In the genomic region with DNA sequence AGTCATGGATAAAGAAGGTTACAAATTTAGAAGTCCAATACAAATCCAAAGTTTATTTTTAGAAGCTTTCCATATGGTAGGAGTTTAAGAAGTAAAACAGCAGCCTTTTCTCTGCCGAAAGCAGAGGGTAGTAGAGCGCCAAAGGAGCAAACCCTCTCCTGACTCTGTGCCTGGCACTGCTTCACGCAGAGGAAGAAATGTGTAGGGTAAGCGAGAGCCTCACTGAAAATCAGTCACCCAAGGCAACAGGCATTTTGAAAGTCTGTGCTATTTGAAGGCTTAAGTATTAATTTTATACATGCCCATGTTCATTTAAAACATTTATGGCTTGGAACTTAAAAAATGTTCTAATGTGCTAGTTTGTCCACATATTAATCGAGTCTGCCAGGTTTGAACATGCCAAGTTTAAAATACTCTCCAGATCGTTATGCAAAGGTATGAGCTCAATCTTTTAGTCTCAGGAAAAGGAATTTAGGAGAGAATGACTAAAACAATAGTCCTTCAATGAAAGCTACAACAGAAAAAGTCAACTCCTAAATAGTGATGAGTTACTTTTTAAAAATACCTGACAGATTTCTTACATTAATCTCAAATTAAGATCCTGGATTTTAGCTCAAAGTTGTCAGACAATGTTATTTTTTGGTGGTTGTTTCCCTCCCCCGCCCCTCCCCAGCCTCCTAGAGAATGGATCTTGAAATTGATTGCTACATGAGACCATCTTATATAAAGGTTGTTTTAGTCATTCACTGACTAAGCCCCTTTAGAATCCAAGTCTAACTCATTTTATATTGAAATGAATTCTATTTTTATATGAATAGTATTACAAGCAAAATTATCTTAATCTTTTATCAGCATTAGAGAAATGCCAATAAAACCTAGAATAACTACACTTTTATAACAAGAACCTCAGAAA, we compare ENCODE assay signal across 12 cellular contexts. TPM values are rescaled to one million over a fixed set of nuclear protein-coding genes. Genes with fewer than 3 reads are reported as not detected.
DNase-seq lines count a peak whose midpoint lies in the region; ATAC-seq, FAIRE-seq and TF ChIP-seq lines count a peak whose summit lies in the region.
"Had no signal": no experiment of that assay in that cellular context is flagged by ENCODE, and none has a peak within 500 bp of the region (broad histone marks: within the 10 kb centered on the region; RNA-seq: fewer than 3 reads in every experiment).

No MANE protein-coding gene starts in this region.

- 0 out of 2 replicates have a peak overlapping the region, but pooled peaks have one; percentile 23 for H3K4me3 ChIP-seq in PC-3 (ENCODE audit: low read length)
- H3K4me3 ChIP-seq in kidney (ENCODE audit: low read length in 2 of 2): no peak overlapping the region
- H3K4me3 ChIP-seq: skin epidermis had no signal

- H3K27ac ChIP-seq in PC-3 (ENCODE audit: low read length): peak overlapping the region; percentile 39
- H3K27ac ChIP-seq in epithelial cell of prostate: peak overlapping the region; percentile 81
- no peak overlapping the region for H3K27ac ChIP-seq in kidney (ENCODE audit: low read depth in 2 of 2, low read length in 2 of 2)

- peak overlapping the region; percentile 24 to 73 (median 26) for H3K27ac Mint-ChIP-seq in nephron
- H3K27ac Mint-ChIP-seq in stimulated activated memory B cell treated with anti-CD40 and anti-IgM and Interleukin-4, amounts not matched to agents 10 μg/mL and 1 μg/mL and 100 μg/mL, for 72 hours: no peak overlapping the region
- H3K27ac Mint-ChIP-seq: activated naive CD4-positive, alpha-beta T cell treated with anti-CD3 and anti-CD28 coated beads, Interleukin-2, amount 50 U/mL, for 24 hours had no signal

- intact Hi-C loops in PC-3 (cut with micrococcal nuclease) (no loop called here), kidney (cut with DNase I) (no loop called here), left colon (cut with DNase I, micrococcal nuclease) (no loop called here)

- CTCF ChIA-PET in PC-3 (lab: Charles Lee): interaction anchor here (0.6 kb wide), 1 partner anchor 70 kb away, joined by 4 read pairs; no protein-coding TSS in a partner anchor

- peak overlapping the region in 1 of 3 experiments; percentile 2 for H3K4me3 Mint-ChIP-seq in nephron
- H3K4me3 Mint-ChIP-seq in stimulated activated memory B cell treated with anti-CD40 and anti-IgM and Interleukin-4, amounts not matched to agents 10 μg/mL and 1 μg/mL and 100 μg/mL, for 72 hours: no peak overlapping the region
- H3K4me3 Mint-ChIP-seq: activated naive CD4-positive, alpha-beta T cell treated with anti-CD3 and anti-CD28 coated beads, Interleukin-2, amount 50 U/mL, for 24 hours had no signal

- FAIRE-seq in kidney (lab: Jason Lieb, UNC): no peak

- H2AFZ ChIP-seq in PC-3 (ENCODE audit: low read length): no peak overlapping the region

- POLR2A ChIA-PET in PC-3 (lab: Charles Lee; ENCODE audit: unreplicated experiment): interaction anchor here (0.7 kb wide), 1 partner anchor 92 kb away, joined by 5 read pairs; no protein-coding TSS in a partner anchor

- H3K9me3 ChIP-seq in PC-3 (ENCODE audit: low read length): no peaks in the 10 kb centered on the region
- H3K9me3 ChIP-seq in kidney (ENCODE audit: control insufficient read depth in 1 of 2, low read length in 2 of 2): no peaks in the 10 kb centered on the region

- H3F3A ChIP-seq in PC-3 (ENCODE audit: low read length, unreplicated experiment): no peaks in the 10 kb centered on the region

- DNase-seq in Ammon's horn (ENCODE audit: low spot score) (peak; percentile 31), PC-3 (peak; percentile 38), epithelial cell of prostate (ENCODE audit: low read depth, low spot score) (no peak), kidney (no peak), left colon (no peak)
- no peak for DNase-seq in stimulated activated naive CD8-positive, alpha-beta T cell treated with anti-CD3 and anti-CD28 coated beads, Interleukin-15, Interleukin-2, amounts not matched to agents 100 U/mL and 50 U/mL, for 24 hours
- DNase-seq: activated CD4-positive, CD25-positive, alpha-beta regulatory T cell treated with anti-CD3 and anti-CD28 coated beads, Interleukin-2, amount 50 U/mL, for 72 hours; NCI-H187 had no signal

- peaks cover 4% of the 10 kb centered on the region; the same call in 1 of the 2 replicates for H4K20me1 ChIP-seq in PC-3 (ENCODE audit: low read length)

- no peaks in the 10 kb centered on the region for H3K9me2 ChIP-seq in PC-3 (replicated peaks; ENCODE audit: low read length)

- ATAC-seq in PC-3 (peak; percentile 42), left colon (no peak)
- no peak for ATAC-seq in stimulated activated naive CD8-positive, alpha-beta T cell treated with anti-CD3 and anti-CD28 coated beads, Interleukin-15, Interleukin-2, amounts not matched to agents 100 U/mL and 50 U/mL, for 24 hours
- ATAC-seq in stimulated activated memory B cell treated with anti-CD40 and anti-IgM and Interleukin-4, amounts not matched to agents 10 μg/mL and 1 μg/mL and 100 μg/mL, for 72 hours: no peak

- H3K27me3 ChIP-seq in PC-3 (ENCODE audit: low read length): no peaks in the 10 kb centered on the region

- peaks cover 100% of the 10 kb centered on the region for H3K79me2 ChIP-seq in PC-3 (ENCODE audit: low read length)

- H3K36me3 ChIP-seq in PC-3 (ENCODE audit: low read depth, low read length): no peaks in the 10 kb centered on the region
- no peaks in the 10 kb centered on the region for H3K36me3 ChIP-seq in kidney (ENCODE audit: control insufficient read depth in 1 of 2, insufficient read depth in 2 of 2, low read length in 2 of 2)

- no peak for TF ChIP-seq CTCF in PC-3 (conservative IDR thresholded peaks at IDR 0.05; ENCODE audit: low read depth, low read length)
- TF ChIP-seq CTCF in nephron (IDR thresholded peaks at IDR 0.05; ENCODE audit: unreplicated experiment in 3 of 3): no peak
- no peak for TF ChIP-seq CTCF in kidney (IDR thresholded peaks at IDR 0.05; ENCODE audit: borderline replicate concordance, extremely low read depth, insufficient read depth)

- H3K4me1 ChIP-seq in PC-3 (ENCODE audit: insufficient read depth, low read length) (peaks cover 37% of the 10 kb centered on the region), kidney (ENCODE audit: control insufficient read depth in 1 of 2, insufficient read depth in 1 of 2, low read depth in 1 of 2, low read length in 2 of 2) (peaks cover 1 to 3% of the 10 kb centered on the region in 2 donors)

- no peaks in the 10 kb centered on the region for H3K27me3 Mint-ChIP-seq in nephron (ENCODE audit: low read depth)
- no peaks in the 10 kb centered on the region for H3K27me3 Mint-ChIP-seq in stimulated activated memory B cell treated with anti-CD40 and anti-IgM and Interleukin-4, amounts not matched to agents 10 μg/mL and 1 μg/mL and 100 μg/mL, for 72 hours
- H3K27me3 Mint-ChIP-seq: activated naive CD4-positive, alpha-beta T cell treated with anti-CD3 and anti-CD28 coated beads, Interleukin-2, amount 50 U/mL, for 24 hours had no signal

- peaks cover 46% of the 10 kb centered on the region for H3K4me1 Mint-ChIP-seq in nephron
- peaks cover 84% of the 10 kb centered on the region for H3K4me1 Mint-ChIP-seq in stimulated activated memory B cell treated with anti-CD40 and anti-IgM and Interleukin-4, amounts not matched to agents 10 μg/mL and 1 μg/mL and 100 μg/mL, for 72 hours

- no peak overlapping the region for H3K9ac ChIP-seq in PC-3 (ENCODE audit: low read length)
- H3K9ac ChIP-seq in kidney (ENCODE audit: low read length in 2 of 2): no peak overlapping the region

- BruUV-seq in PC-3 (replicated peaks; lab: Mats Ljungman, UMichigan): no TSS peak

- H3K4me2 ChIP-seq in PC-3 (ENCODE audit: low read length): peak overlapping the region; percentile 75

- no peaks in the 10 kb centered on the region for H3K9me3 Mint-ChIP-seq in nephron
- H3K9me3 Mint-ChIP-seq in stimulated activated memory B cell treated with anti-CD40 and anti-IgM and Interleukin-4, amounts not matched to agents 10 μg/mL and 1 μg/mL and 100 μg/mL, for 72 hours: no peaks in the 10 kb centered on the region
- H3K9me3 Mint-ChIP-seq: activated naive CD4-positive, alpha-beta T cell treated with anti-CD3 and anti-CD28 coated beads, Interleukin-2, amount 50 U/mL, for 24 hours had no signal

- peaks cover 4% of the 10 kb centered on the region for H3K36me3 Mint-ChIP-seq in nephron (ENCODE audit: low read depth)
- no peaks in the 10 kb centered on the region for H3K36me3 Mint-ChIP-seq in stimulated activated memory B cell treated with anti-CD40 and anti-IgM and Interleukin-4, amounts not matched to agents 10 μg/mL and 1 μg/mL and 100 μg/mL, for 72 hours
- H3K36me3 Mint-ChIP-seq: activated naive CD4-positive, alpha-beta T cell treated with anti-CD3 and anti-CD28 coated beads, Interleukin-2, amount 50 U/mL, for 24 hours had no signal

RNA-seq across cellular contexts. Expression of a gene that starts 38.7 kb away (rescaled TPM):
- total RNA-seq in PC-3 (2014; rRNA removed): 28.0 and 32.6 TPM in 2 replicates
- total RNA-seq in kidney: 59.9 TPM
- 12.5 TPM for polyA plus RNA-seq in kidney (ENCODE audit: insufficient read depth, low read depth, low replicate concordance)
- total RNA-seq in left colon: 10 to 100 TPM; 42.1 to 44.4 TPM

Comparison
In these comparisons a context has a peak if more than half of its experiments do, and no peak if none do; other contexts are left out.
1. DNase-seq: peak in Ammon's horn (single experiment) and PC-3 (single experiment); none in epithelial cell of prostate (single experiment), kidney (single experiment), stimulated activated naive CD8-positive, alpha-beta T cell treated with anti-CD3 and anti-CD28 coated beads, Interleukin-15, Interleukin-2, amounts not matched to agents 100 U/mL and 50 U/mL, for 24 hours (single experiment) and left colon (0 of 2).
2. H3K27ac ChIP-seq: peak in PC-3 (single experiment) and epithelial cell of prostate (single experiment); none in kidney (0 of 2).